In the genomic region with DNA sequence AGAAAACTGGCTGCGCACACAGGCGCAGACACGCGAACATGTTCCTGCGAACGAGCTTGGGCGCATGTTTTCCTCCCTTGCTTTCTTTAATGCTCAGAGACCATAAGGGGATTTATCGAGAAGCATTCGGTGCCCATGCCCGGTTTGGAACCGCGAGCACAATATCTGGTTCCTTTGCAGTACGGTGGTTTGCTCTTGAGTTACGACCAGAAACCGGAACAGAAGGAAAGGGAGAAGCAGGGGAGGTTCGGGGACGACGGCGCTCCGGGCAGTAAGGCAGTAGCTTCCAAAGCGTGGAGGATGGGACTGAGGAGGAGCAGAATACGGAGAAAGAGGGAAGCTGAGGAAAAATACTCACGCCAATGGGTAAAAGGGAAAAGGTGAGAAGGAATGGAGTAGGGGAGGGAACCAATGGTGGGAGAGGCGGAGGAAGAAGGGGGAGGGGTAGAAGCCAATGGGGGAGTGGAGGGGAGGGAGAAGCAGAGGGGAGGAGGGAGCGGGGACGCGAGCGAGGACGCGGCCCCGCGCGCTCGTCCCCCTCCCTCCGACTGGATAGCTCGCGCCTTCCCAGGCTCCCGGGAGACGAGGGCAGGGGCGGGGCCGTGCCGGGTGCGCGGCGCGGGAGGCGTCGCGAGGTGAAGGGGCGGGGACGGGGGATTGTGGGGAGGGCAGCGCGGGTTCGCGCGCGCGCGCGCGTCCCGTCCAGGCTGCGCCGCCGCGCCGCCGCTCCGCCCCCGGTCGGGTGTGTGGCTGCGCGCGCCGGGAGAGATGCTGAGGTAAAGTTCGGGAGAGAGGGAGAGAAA, we compare ENCODE assay signal across 1 cellular context.
TF ChIP-seq lines count a peak whose summit lies in the region.

No MANE protein-coding gene starts in this region.

TF ChIP-seq in HepG2, 621 proteins besides CTCF, POLR2A, EP300 and RAD21 (continued from another document and continues in another):
- TF ChIP-seq SIN3A (IDR thresholded peaks at IDR 0.05; ENCODE audit: borderline replicate concordance, low read depth, low read length) (no peak), KLF15 (CRISPR knock-in tag; IDR thresholded peaks at IDR 0.05; ENCODE audit: borderline replicate concordance) (no peak), ZNF30 (CRISPR knock-in tag; IDR thresholded peaks at IDR 0.05) (0 out of 2 replicates have a peak, but pooled peaks have one; percentile 73), PTBP1 (IDR thresholded peaks at IDR 0.05; ENCODE audit: low read depth, low read length, poor library complexity, severe bottlenecking) (peak; percentile 26), PCBP1 (IDR thresholded peaks at IDR 0.05; ENCODE audit: borderline replicate concordance, low read depth, low read length) (0 out of 2 replicates have a peak, but pooled peaks have one; percentile 64), HNRNPK (IDR thresholded peaks at IDR 0.05; ENCODE audit: low read depth, low read length, poor library complexity, severe bottlenecking) (peak; percentile 100), ZSCAN31 (CRISPR knock-in tag; IDR thresholded peaks at IDR 0.05; ENCODE audit: low read depth) (peak; percentile 34), GZF1 (CRISPR knock-in tag; IDR thresholded peaks at IDR 0.05) (peak; percentile 95), ZNF816 (CRISPR knock-in tag; IDR thresholded peaks at IDR 0.05; ENCODE audit: borderline replicate concordance) (peak; percentile 98), ZKSCAN1 (IDR thresholded peaks at IDR 0.05; ENCODE audit: low read length) (no peak), ZNF780A (CRISPR knock-in tag; IDR thresholded peaks at IDR 0.05) (peak; percentile 94), TBX2 (CRISPR knock-in tag; IDR thresholded peaks at IDR 0.05; ENCODE audit: borderline replicate concordance) (peak; percentile 88), ZNF850 (CRISPR knock-in tag; conservative IDR thresholded peaks at IDR 0.05) (no peak), NAIF1 (CRISPR knock-in tag; IDR thresholded peaks at IDR 0.05; ENCODE audit: borderline replicate concordance) (peak; percentile 80; the same call in 1 of the 2 replicates), EZH2 (conservative IDR thresholded peaks at IDR 0.05; ENCODE audit: low read depth, low read length) (no peak), ADNP (CRISPR knock-in tag; IDR thresholded peaks at IDR 0.05) (no peak), TCF7L2 (IDR thresholded peaks at IDR 0.05; ENCODE audit: low read depth, low read length) (no peak), TAF15 (IDR thresholded peaks at IDR 0.05; ENCODE audit: low read depth, low read length, poor library complexity, severe bottlenecking) (no peak), CREB1 (IDR thresholded peaks at IDR 0.05) (peak; percentile 68), CREB1 (CRISPR knock-in tag; IDR thresholded peaks at IDR 0.05) (no peak), HHEX (CRISPR knock-in tag; IDR thresholded peaks at IDR 0.05) (peak; percentile 57; the same call in 1 of the 2 replicates), CBX1 (IDR thresholded peaks at IDR 0.05; ENCODE audit: low read depth) (peak; percentile 51), CEBPB (IDR thresholded peaks at IDR 0.05; ENCODE audit: borderline replicate concordance, low read depth, low read length) (no peak), SATB2 (CRISPR knock-in tag; IDR thresholded peaks at IDR 0.05) (peak; percentile 88; the same call in 1 of the 2 replicates), ZFP90 (CRISPR knock-in tag; IDR thresholded peaks at IDR 0.05; ENCODE audit: borderline replicate concordance) (no peak; the same call in none of the 2 replicates), MYC (CRISPR knock-in tag; IDR thresholded peaks at IDR 0.05; ENCODE audit: borderline replicate concordance) (peak; percentile 34; the same call in 1 of the 2 replicates), ZNF720 (CRISPR knock-in tag; IDR thresholded peaks at IDR 0.05) (peak; percentile 89; the same call in 1 of the 2 replicates), CENPT (CRISPR knock-in tag; IDR thresholded peaks at IDR 0.05; ENCODE audit: low read depth) (peak; percentile 88; the same call in 1 of the 2 replicates), IRX3 (CRISPR knock-in tag; IDR thresholded peaks at IDR 0.05; ENCODE audit: borderline replicate concordance, low read depth) (0 out of 2 replicates have a peak, but pooled peaks have one; percentile 17), ZFP37 (CRISPR knock-in tag; IDR thresholded peaks at IDR 0.05; ENCODE audit: borderline replicate concordance) (no peak), NFIB (CRISPR knock-in tag; IDR thresholded peaks at IDR 0.05; ENCODE audit: borderline replicate concordance) (no peak), TSC22D2 (CRISPR knock-in tag; IDR thresholded peaks at IDR 0.05; ENCODE audit: borderline replicate concordance) (peak; percentile 54), RORA (CRISPR knock-in tag; IDR thresholded peaks at IDR 0.05) (no peak), ZNF598 (CRISPR knock-in tag; IDR thresholded peaks at IDR 0.05; ENCODE audit: borderline replicate concordance) (peak; percentile 100), ZNF24 (IDR thresholded peaks at IDR 0.05) (no peak), MTA3 (CRISPR knock-in tag; IDR thresholded peaks at IDR 0.05) (no peak), TP53 (CRISPR knock-in tag; conservative IDR thresholded peaks at IDR 0.05) (no peak; the same call in 1 of the 2 replicates), BHLHE40 (IDR thresholded peaks at IDR 0.05; ENCODE audit: low read length) (no peak), NCOR1 (IDR thresholded peaks at IDR 0.05; ENCODE audit: borderline replicate concordance, low read length) (peak; percentile 62; the same call in 1 of the 2 replicates), ZNF331 (CRISPR knock-in tag; IDR thresholded peaks at IDR 0.05) (peak; percentile 66), FOXA1 (IDR thresholded peaks at IDR 0.05) (peak; percentile 55), FOXA1 (CRISPR knock-in tag; IDR thresholded peaks at IDR 0.05) (peak; percentile 23; the same call in 1 of the 2 replicates), FOSL1 (CRISPR knock-in tag; IDR thresholded peaks at IDR 0.05; ENCODE audit: borderline replicate concordance) (no peak; the same call in 1 of the 2 replicates), FOSL2 (CRISPR knock-in tag; IDR thresholded peaks at IDR 0.05) (peak; percentile 24)
- TF ChIP-seq, protein P1, sequence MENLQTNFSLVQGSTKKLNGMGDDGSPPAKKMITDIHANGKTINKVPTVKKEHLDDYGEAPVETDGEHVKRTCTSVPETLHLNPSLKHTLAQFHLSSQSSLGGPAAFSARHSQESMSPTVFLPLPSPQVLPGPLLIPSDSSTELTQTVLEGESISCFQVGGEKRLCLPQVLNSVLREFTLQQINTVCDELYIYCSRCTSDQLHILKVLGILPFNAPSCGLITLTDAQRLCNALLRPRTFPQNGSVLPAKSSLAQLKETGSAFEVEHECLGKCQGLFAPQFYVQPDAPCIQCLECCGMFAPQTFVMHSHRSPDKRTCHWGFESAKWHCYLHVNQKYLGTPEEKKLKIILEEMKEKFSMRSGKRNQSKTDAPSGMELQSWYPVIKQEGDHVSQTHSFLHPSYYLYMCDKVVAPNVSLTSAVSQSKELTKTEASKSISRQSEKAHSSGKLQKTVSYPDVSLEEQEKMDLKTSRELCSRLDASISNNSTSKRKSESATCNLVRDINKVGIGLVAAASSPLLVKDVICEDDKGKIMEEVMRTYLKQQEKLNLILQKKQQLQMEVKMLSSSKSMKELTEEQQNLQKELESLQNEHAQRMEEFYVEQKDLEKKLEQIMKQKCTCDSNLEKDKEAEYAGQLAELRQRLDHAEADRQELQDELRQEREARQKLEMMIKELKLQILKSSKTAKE (CRISPR knock-in tag; IDR thresholded peaks at IDR 0.05; ENCODE audit: borderline replicate concordance) = peak; percentile 53; the same call in 1 of the 2 replicates
- TF ChIP-seq, protein P2, sequence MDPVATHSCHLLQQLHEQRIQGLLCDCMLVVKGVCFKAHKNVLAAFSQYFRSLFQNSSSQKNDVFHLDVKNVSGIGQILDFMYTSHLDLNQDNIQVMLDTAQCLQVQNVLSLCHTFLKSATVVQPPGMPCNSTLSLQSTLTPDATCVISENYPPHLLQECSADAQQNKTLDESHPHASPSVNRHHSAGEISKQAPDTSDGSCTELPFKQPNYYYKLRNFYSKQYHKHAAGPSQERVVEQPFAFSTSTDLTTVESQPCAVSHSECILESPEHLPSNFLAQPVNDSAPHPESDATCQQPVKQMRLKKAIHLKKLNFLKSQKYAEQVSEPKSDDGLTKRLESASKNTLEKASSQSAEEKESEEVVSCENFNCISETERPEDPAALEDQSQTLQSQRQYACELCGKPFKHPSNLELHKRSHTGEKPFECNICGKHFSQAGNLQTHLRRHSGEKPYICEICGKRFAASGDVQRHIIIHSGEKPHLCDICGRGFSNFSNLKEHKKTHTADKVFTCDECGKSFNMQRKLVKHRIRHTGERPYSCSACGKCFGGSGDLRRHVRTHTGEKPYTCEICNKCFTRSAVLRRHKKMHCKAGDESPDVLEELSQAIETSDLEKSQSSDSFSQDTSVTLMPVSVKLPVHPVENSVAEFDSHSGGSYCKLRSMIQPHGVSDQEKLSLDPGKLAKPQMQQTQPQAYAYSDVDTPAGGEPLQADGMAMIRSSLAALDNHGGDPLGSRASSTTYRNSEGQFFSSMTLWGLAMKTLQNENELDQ (CRISPR knock-in tag; IDR thresholded peaks at IDR 0.05; ENCODE audit: borderline replicate concordance) = no peak; the same call in 1 of the 2 replicates
- TF ChIP-seq, protein P3, sequence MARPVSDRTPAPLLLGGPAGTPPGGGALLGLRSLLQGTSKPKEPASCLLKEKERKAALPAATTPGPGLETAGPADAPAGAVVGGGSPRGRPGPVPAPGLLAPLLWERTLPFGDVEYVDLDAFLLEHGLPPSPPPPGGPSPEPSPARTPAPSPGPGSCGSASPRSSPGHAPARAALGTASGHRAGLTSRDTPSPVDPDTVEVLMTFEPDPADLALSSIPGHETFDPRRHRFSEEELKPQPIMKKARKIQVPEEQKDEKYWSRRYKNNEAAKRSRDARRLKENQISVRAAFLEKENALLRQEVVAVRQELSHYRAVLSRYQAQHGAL (CRISPR knock-in tag; IDR thresholded peaks at IDR 0.05; ENCODE audit: not compliant biosample characterization) = no peak
- TF ChIP-seq, protein P4, sequence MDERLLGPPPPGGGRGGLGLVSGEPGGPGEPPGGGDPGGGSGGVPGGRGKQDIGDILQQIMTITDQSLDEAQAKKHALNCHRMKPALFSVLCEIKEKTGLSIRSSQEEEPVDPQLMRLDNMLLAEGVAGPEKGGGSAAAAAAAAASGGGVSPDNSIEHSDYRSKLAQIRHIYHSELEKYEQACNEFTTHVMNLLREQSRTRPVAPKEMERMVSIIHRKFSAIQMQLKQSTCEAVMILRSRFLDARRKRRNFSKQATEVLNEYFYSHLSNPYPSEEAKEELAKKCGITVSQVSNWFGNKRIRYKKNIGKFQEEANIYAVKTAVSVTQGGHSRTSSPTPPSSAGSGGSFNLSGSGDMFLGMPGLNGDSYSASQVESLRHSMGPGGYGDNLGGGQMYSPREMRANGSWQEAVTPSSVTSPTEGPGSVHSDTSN (CRISPR knock-in tag; IDR thresholded peaks at IDR 0.05) = no peak; the same call in 1 of the 2 replicates
- TF ChIP-seq, protein P5, sequence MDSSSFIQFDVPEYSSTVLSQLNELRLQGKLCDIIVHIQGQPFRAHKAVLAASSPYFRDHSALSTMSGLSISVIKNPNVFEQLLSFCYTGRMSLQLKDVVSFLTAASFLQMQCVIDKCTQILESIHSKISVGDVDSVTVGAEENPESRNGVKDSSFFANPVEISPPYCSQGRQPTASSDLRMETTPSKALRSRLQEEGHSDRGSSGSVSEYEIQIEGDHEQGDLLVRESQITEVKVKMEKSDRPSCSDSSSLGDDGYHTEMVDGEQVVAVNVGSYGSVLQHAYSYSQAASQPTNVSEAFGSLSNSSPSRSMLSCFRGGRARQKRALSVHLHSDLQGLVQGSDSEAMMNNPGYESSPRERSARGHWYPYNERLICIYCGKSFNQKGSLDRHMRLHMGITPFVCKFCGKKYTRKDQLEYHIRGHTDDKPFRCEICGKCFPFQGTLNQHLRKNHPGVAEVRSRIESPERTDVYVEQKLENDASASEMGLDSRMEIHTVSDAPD (CRISPR knock-in tag; IDR thresholded peaks at IDR 0.05) = no peak
- TF ChIP-seq, protein P6, sequence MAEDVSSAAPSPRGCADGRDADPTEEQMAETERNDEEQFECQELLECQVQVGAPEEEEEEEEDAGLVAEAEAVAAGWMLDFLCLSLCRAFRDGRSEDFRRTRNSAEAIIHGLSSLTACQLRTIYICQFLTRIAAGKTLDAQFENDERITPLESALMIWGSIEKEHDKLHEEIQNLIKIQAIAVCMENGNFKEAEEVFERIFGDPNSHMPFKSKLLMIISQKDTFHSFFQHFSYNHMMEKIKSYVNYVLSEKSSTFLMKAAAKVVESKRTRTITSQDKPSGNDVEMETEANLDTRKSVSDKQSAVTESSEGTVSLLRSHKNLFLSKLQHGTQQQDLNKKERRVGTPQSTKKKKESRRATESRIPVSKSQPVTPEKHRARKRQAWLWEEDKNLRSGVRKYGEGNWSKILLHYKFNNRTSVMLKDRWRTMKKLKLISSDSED (CRISPR knock-in tag; IDR thresholded peaks at IDR 0.05) = no peak
- TF ChIP-seq, protein P7, sequence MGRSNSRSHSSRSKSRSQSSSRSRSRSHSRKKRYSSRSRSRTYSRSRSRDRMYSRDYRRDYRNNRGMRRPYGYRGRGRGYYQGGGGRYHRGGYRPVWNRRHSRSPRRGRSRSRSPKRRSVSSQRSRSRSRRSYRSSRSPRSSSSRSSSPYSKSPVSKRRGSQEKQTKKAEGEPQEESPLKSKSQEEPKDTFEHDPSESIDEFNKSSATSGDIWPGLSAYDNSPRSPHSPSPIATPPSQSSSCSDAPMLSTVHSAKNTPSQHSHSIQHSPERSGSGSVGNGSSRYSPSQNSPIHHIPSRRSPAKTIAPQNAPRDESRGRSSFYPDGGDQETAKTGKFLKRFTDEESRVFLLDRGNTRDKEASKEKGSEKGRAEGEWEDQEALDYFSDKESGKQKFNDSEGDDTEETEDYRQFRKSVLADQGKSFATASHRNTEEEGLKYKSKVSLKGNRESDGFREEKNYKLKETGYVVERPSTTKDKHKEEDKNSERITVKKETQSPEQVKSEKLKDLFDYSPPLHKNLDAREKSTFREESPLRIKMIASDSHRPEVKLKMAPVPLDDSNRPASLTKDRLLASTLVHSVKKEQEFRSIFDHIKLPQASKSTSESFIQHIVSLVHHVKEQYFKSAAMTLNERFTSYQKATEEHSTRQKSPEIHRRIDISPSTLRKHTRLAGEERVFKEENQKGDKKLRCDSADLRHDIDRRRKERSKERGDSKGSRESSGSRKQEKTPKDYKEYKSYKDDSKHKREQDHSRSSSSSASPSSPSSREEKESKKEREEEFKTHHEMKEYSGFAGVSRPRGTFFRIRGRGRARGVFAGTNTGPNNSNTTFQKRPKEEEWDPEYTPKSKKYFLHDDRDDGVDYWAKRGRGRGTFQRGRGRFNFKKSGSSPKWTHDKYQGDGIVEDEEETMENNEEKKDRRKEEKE (IDR thresholded peaks at IDR 0.05) = no peak
- TF ChIP-seq, protein P8, sequence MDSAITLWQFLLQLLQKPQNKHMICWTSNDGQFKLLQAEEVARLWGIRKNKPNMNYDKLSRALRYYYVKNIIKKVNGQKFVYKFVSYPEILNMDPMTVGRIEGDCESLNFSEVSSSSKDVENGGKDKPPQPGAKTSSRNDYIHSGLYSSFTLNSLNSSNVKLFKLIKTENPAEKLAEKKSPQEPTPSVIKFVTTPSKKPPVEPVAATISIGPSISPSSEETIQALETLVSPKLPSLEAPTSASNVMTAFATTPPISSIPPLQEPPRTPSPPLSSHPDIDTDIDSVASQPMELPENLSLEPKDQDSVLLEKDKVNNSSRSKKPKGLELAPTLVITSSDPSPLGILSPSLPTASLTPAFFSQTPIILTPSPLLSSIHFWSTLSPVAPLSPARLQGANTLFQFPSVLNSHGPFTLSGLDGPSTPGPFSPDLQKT (CRISPR knock-in tag; IDR thresholded peaks at IDR 0.05; ENCODE audit: borderline replicate concordance) = no peak
- TF ChIP-seq, protein P9, sequence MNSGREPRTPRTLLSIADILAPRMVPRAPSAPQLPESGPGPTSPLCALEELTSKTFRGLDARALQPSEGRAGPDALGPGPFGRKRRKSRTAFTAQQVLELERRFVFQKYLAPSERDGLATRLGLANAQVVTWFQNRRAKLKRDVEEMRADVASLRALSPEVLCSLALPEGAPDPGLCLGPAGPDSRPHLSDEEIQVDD (CRISPR knock-in tag; IDR thresholded peaks at IDR 0.05; ENCODE audit: borderline replicate concordance) = peak; percentile 83; the same call in 1 of the 2 replicates
